In the genomic region with DNA sequence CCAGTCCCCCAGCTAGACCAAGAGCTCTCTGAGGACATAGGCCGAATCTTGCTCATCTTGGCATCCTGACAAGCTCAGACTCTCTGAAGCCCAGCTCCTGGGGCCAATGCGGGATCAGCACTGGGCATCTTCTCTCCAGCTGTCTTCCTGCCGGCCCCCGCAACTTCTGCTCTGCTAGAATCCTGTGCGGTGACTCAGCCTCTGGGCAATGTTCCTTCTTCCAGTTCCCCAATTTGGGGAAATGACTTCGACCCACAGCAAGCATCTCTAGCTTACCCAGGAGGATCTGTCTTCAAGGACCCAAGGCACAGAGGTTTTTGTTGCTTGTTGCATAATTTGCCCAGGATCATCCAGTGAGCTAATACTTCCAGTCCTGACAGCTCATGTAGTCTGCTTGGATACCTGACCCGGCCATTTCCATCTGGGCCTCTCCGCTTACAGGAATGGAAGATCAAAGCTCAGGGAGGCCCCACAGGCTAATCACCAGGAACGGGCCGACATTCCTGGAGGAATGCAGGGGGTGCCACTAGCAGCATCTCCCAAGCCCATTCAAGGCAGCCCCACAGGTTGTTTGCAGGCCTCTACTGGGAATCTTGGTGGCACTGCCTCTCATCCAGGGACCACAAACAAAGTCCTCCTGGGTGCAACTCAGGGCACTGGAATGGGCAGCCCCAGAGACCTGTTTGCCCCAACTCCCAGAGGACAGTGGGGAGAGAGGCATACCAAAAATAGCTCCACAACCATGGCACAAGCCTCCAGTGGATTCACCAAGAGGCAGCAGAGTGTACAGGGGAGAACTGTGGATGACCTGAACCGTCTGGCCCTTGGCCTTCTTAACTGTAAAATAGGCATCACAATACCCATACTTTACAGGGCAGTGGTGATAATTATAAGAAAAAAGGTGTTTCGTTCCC, we compare ENCODE assay signal across 10 cellular contexts.
DNase-seq lines count a peak whose midpoint lies in the region; ATAC-seq and TF ChIP-seq lines count a peak whose summit lies in the region.
"Had no signal": no experiment of that assay in that cellular context is flagged by ENCODE, and none has a peak within 500 bp of the region (broad histone marks: within the 10 kb centered on the region; RNA-seq: fewer than 3 reads in every experiment).

No MANE protein-coding gene starts in this region.

- no peak overlapping the region for H3K4me2 ChIP-seq in H9 (ENCODE audit: insufficient read depth, insufficient read length, low read length)
- H3K4me2 ChIP-seq: A549 had no signal

- no peak overlapping the region for H2BK12ac ChIP-seq in H9 (ENCODE audit: insufficient read length, low read depth, low read length)

- ATAC-seq in Right ventricle myocardium inferior (peak; percentile 18), GM19035 (IDR thresholded peaks at IDR 0.05; ENCODE audit: unreplicated experiment) (no peak)
- no peak for ATAC-seq in activated CD8-positive, alpha-beta T cell treated with anti-CD3 and anti-CD28 coated beads for 36 hours
- ATAC-seq: A549 had no signal

- H3K14ac ChIP-seq in H9 (ENCODE audit: insufficient read depth, low read length): no peak overlapping the region; the same call in 1 of the 2 replicates

- H2BK15ac ChIP-seq in H9 (ENCODE audit: low read depth, low read length): no peak overlapping the region

- peaks cover 0 to 9% (median 3%) of the 10 kb centered on the region in 3 experiments; a peak in 6 of 7 replicates for H3K36me3 Mint-ChIP-seq in H9 (ENCODE audit: insufficient read depth in 1 of 3, low read depth in 3 of 3)
- no peaks in the 10 kb centered on the region for H3K36me3 Mint-ChIP-seq in activated CD8-positive, alpha-beta T cell treated with anti-CD3 and anti-CD28 coated beads for 36 hours (ENCODE audit: low read depth)

- no peaks in the 10 kb centered on the region for H4K20me1 ChIP-seq in H9 (ENCODE audit: control insufficient read depth, insufficient read depth, insufficient read length)

- no peak overlapping the region for H3K9ac ChIP-seq in H9 (ENCODE audit: extremely low read depth, insufficient read length, low read length)

- no peaks in the 10 kb centered on the region for H3K9me3 Mint-ChIP-seq in H9
- no peaks in the 10 kb centered on the region for H3K9me3 Mint-ChIP-seq in activated CD8-positive, alpha-beta T cell treated with anti-CD3 and anti-CD28 coated beads for 36 hours

- peaks cover 7% of the 10 kb centered on the region; the same call in 1 of the 2 replicates for H3K4me1 ChIP-seq in H9 (ENCODE audit: insufficient read depth, low read length)
- H3K4me1 ChIP-seq: A549 had no signal

- H3K4ac ChIP-seq in H9 (ENCODE audit: low read depth, low read length): no peak overlapping the region

- H3K23me2 ChIP-seq in H9 (ENCODE audit: insufficient read length, low read depth, low read length, poor library complexity, severe bottlenecking): no peaks in the 10 kb centered on the region

- H3K27ac ChIP-seq in cingulate gyrus (ENCODE audit: low read depth, low read length) (peak overlapping the region; percentile 10), H9 (ENCODE audit: insufficient read length, low read depth, low read length) (no peak overlapping the region)
- H3K27ac ChIP-seq: A549, thyroid gland had no signal

- no peak overlapping the region for H2AK5ac ChIP-seq in H9 (ENCODE audit: insufficient read length, low read length)

- H4K5ac ChIP-seq in H9 (ENCODE audit: insufficient read length, low read depth, low read length): no peak overlapping the region

- intact Hi-C loops in Right ventricle myocardium inferior (cut with DNase I): no loop called here
- intact Hi-C loops in cardiac septum (cut with DNase I): no loop called here
- intact Hi-C loops in activated CD8-positive, alpha-beta T cell treated with anti-CD3 and anti-CD28 coated beads for 36 hours (cut with micrococcal nuclease): no loop called here

- no peak overlapping the region for H4K91ac ChIP-seq in H9 (ENCODE audit: insufficient read length, low read depth, low read length)

- CTCF ChIA-PET in activated CD8-positive, alpha-beta T cell treated with anti-CD3 and anti-CD28 coated beads for 36 hours (lab: Charles Lee): interaction anchor here (0.6 to 1.7 kb wide), 5 partner anchors 15 to 53 kb away, joined by 3 to 6 read pairs (median 3); no protein-coding TSS in a partner anchor

- no peaks in the 10 kb centered on the region for H3K79me2 ChIP-seq in H9 (ENCODE audit: insufficient read depth, low read length)

- no peak overlapping the region for H3K18ac ChIP-seq in H9 (ENCODE audit: insufficient read length, low read depth, low read length)

- DNase-seq in Right ventricle myocardium inferior (ENCODE audit: missing footprints) (peak; percentile 84), cardiac septum (ENCODE audit: low spot score) (no peak), middle frontal gyrus (ENCODE audit: extremely low spot score, low spot score) (peak; percentile 71), H9 (no peak)
- no peak for DNase-seq in NK-92 treated with Interleukin-12 subunit alpha and Interleukin-12 subunit beta, amount 100 ng/mL, for 24 hours (lab: John Stamatoyannopoulos, UW)
- no peak for DNase-seq in activated CD8-positive, alpha-beta T cell treated with anti-CD3 and anti-CD28 coated beads for 36 hours

- H2BK120ac ChIP-seq in H9 (ENCODE audit: low read depth, low read length, poor library complexity, severe bottlenecking): no peak overlapping the region

- peaks cover 2% of the 10 kb centered on the region; the same call in 1 of the 2 replicates for H3K27me3 Mint-ChIP-seq in H9 (ENCODE audit: low read depth)
- no peaks in the 10 kb centered on the region for H3K27me3 Mint-ChIP-seq in activated CD8-positive, alpha-beta T cell treated with anti-CD3 and anti-CD28 coated beads for 36 hours

- no peak overlapping the region for H4K8ac ChIP-seq in H9 (replicated peaks; ENCODE audit: insufficient read length, low read depth, low read length)

- no peak for TF ChIP-seq CTCF in H9 (conservative IDR thresholded peaks at IDR 0.05)
- no peak for TF ChIP-seq CTCF in activated CD8-positive, alpha-beta T cell treated with anti-CD3 and anti-CD28 coated beads for 36 hours (IDR thresholded peaks at IDR 0.05)

- no peak overlapping the region for H3T11ph ChIP-seq in H9 (ENCODE audit: low read length)

- H3K27me3 ChIP-seq in H9 (ENCODE audit: insufficient read depth, low read length): no peaks in the 10 kb centered on the region
- H3K27me3 ChIP-seq: thyroid gland had no signal

- H2BK5ac ChIP-seq in H9 (ENCODE audit: insufficient read length, low read length): no peak overlapping the region

- H3K9me3 ChIP-seq in H9 (ENCODE audit: control insufficient read depth, low read depth, low read length): no peaks in the 10 kb centered on the region
- H3K9me3 ChIP-seq: A549, thyroid gland had no signal

- no peak overlapping the region for H2BK20ac ChIP-seq in H9 (ENCODE audit: low read depth, low read length, poor library complexity, severe bottlenecking)

- H3K27ac Mint-ChIP-seq in H9: no peak overlapping the region
- H3K27ac Mint-ChIP-seq in activated CD8-positive, alpha-beta T cell treated with anti-CD3 and anti-CD28 coated beads for 36 hours: no peak overlapping the region

- H3K4me3 Mint-ChIP-seq in H9: no peak overlapping the region; a peak in 1 of 5 replicates
- H3K4me3 Mint-ChIP-seq in activated CD8-positive, alpha-beta T cell treated with anti-CD3 and anti-CD28 coated beads for 36 hours: no peak overlapping the region

- POLR2A ChIA-PET in activated CD8-positive, alpha-beta T cell treated with anti-CD3 and anti-CD28 coated beads for 36 hours (lab: Charles Lee): no interaction called here

- no peak overlapping the region for H3K23ac ChIP-seq in H9 (ENCODE audit: insufficient read length, low read depth, low read length)

- no peak overlapping the region for H3K56ac ChIP-seq in H9 (ENCODE audit: insufficient read length, low read depth, low read length)

- peaks cover 40 to 48% of the 10 kb centered on the region in 2 experiments for H3K4me1 Mint-ChIP-seq in H9
- no peaks in the 10 kb centered on the region for H3K4me1 Mint-ChIP-seq in activated CD8-positive, alpha-beta T cell treated with anti-CD3 and anti-CD28 coated beads for 36 hours (ENCODE audit: low read depth)

- WGBS in H9 (ENCODE audit: extremely low coverage, insufficient read length, low lambda C conversion rate): no CpG with 5 or more reads among the region's 12 CpGs

- no peaks in the 10 kb centered on the region for H3K79me1 ChIP-seq in H9 (ENCODE audit: insufficient read depth, low read depth, low read length, poor library complexity, severe bottlenecking)

- no peak overlapping the region for H2AFZ ChIP-seq in H9 (ENCODE audit: low read length)

Comparison
In these comparisons a context has a peak if more than half of its experiments do, and no peak if none do; other contexts are left out.
1. DNase-seq: peak in Right ventricle myocardium inferior (single experiment) and middle frontal gyrus (single experiment); none in cardiac septum (single experiment), H9 (single experiment), NK-92 treated with Interleukin-12 subunit alpha and Interleukin-12 subunit beta, amount 100 ng/mL, for 24 hours (single experiment) and activated CD8-positive, alpha-beta T cell treated with anti-CD3 and anti-CD28 coated beads for 36 hours (single experiment).